ENCODE assay signal across 14 cellular contexts in genomic region chr11:120117991-120118390, GRCh38. TPM values are rescaled to one million over a fixed set of nuclear protein-coding genes. Genes with fewer than 3 reads are reported as not detected.
DNase-seq lines count a peak whose midpoint lies in the region; TF ChIP-seq lines count a peak whose summit lies in the region.
"Had no signal": no experiment of that assay in that cellular context is flagged by ENCODE, and none has a peak within 500 bp of the region (broad histone marks: within the 10 kb centered on the region; RNA-seq: fewer than 3 reads in every experiment).

No MANE protein-coding gene starts in this region.

- H3K9me3 ChIP-seq in endodermal cell (ENCODE audit: control insufficient read depth, low read length) (no peaks in the 10 kb centered on the region), neuronal stem cell (replicated peaks in 1 of 2; ENCODE audit: control insufficient read depth in 2 of 2, insufficient read depth in 1 of 2, low read depth in 1 of 2, low read length in 2 of 2) (no peaks in the 10 kb centered on the region)
- H3K9me3 ChIP-seq: BE2C, Caco-2 had no signal

- H2AK5ac ChIP-seq in neuronal stem cell (ENCODE audit: low read depth, low read length): no peak overlapping the region

- CTCF ChIA-PET in RWPE1 (lab: Yijun Ruan, JAX): interaction anchor here (0.5 to 1.4 kb wide), 3 partner anchors 10 to 736 kb away, joined by 3 to 4 read pairs (median 3); no protein-coding TSS in a partner anchor

- H3K4ac ChIP-seq in neuronal stem cell (ENCODE audit: low read length): peak overlapping the region; percentile 2

- no peak for DNase-seq in RWPE1 (ENCODE audit: low spot score)
- peak; percentile 65 for DNase-seq in endodermal cell
- no peak for DNase-seq in neuronal stem cell (ENCODE audit: low spot score)
- DNase-seq in NCI-H2029 (lab: John Stamatoyannopoulos, UW): no peak
- DNase-seq in stimulated activated CD4-positive, alpha-beta T cell treated with anti-CD3 and anti-CD28 coated beads, Interleukin-15, amount 100 ng/mL, for 24 hours: no peak
- DNase-seq in activated CD4-positive, alpha-beta T cell treated with anti-CD3 and anti-CD28 coated beads for 1 hour: no peak
- DNase-seq: ACHN; BE2C; C1 segment of cervical spinal cord; Caco-2; CD4-positive, CD25-positive, alpha-beta regulatory T cell; HCEC 1CT had no signal

- POLR2A ChIA-PET in RWPE1 (lab: Yijun Ruan, JAX; ENCODE audit: low non-redundant PET): interaction anchor here (0.6 kb wide), 1 partner anchor 16 kb away, joined by 5 read pairs; no protein-coding TSS in a partner anchor

- H3K27me3 Mint-ChIP-seq in endodermal cell (ENCODE audit: insufficient read depth): peaks cover 34% of the 10 kb centered on the region

- H3K36me3 ChIP-seq in endodermal cell (ENCODE audit: control insufficient read depth, insufficient read depth, low read length): no peaks in the 10 kb centered on the region
- no peaks in the 10 kb centered on the region for H3K36me3 ChIP-seq in neuronal stem cell (replicated peaks in 1 of 2; ENCODE audit: control insufficient read depth in 2 of 2, insufficient read depth in 2 of 2, low read length in 2 of 2)
- H3K36me3 ChIP-seq: BE2C had no signal

- peak overlapping the region; percentile 76 for H3K18ac ChIP-seq in neuronal stem cell (ENCODE audit: low read length)

- H3K4me3 ChIP-seq in endodermal cell (ENCODE audit: low read length) (no peak overlapping the region), neuronal stem cell (ENCODE audit: low read length in 2 of 2) (no peak overlapping the region)

- H3K23ac ChIP-seq in neuronal stem cell (ENCODE audit: low read depth, low read length, poor library complexity): no peak overlapping the region

- peaks cover 3% of the 10 kb centered on the region for H3K9me3 Mint-ChIP-seq in endodermal cell
- H3K9me3 Mint-ChIP-seq: CD4-positive, CD25-positive, alpha-beta regulatory T cell had no signal

- H4K8ac ChIP-seq in neuronal stem cell (ENCODE audit: low read depth, low read length): no peak overlapping the region

- H3K4me1 ChIP-seq in endodermal cell (ENCODE audit: control insufficient read depth, insufficient read depth, low read length): no peaks in the 10 kb centered on the region
- peaks cover 3 to 4% of the 10 kb centered on the region in 2 donors for H3K4me1 ChIP-seq in neuronal stem cell (ENCODE audit: control insufficient read depth in 2 of 2, insufficient read depth in 1 of 2, low read depth in 1 of 2, low read length in 2 of 2)
- H3K4me1 ChIP-seq: BE2C had no signal

- H3K4me1 Mint-ChIP-seq in endodermal cell: peaks cover 13% of the 10 kb centered on the region
- H3K4me1 Mint-ChIP-seq: CD4-positive, CD25-positive, alpha-beta regulatory T cell had no signal

- peak overlapping the region; percentile 98 for H3K27ac ChIP-seq in RWPE1
- H3K27ac ChIP-seq in endodermal cell (ENCODE audit: low read depth, low read length): no peak overlapping the region
- H3K27ac ChIP-seq in neuronal stem cell (replicated peaks; ENCODE audit: low read length): no peak overlapping the region
- H3K27ac ChIP-seq: HL-60 had no signal

- H2BK15ac ChIP-seq in neuronal stem cell (ENCODE audit: low read length): no peak overlapping the region

- TF ChIP-seq CTCF in RWPE1 (conservative IDR thresholded peaks at IDR 0.05; ENCODE audit: low read depth): no peak
- TF ChIP-seq CTCF in endodermal cell (conservative IDR thresholded peaks at IDR 0.05): no peak

- no peak overlapping the region for H2BK5ac ChIP-seq in neuronal stem cell (ENCODE audit: low read length)

- H3K4me3 Mint-ChIP-seq in endodermal cell: no peak overlapping the region
- H3K4me3 Mint-ChIP-seq: CD4-positive, CD25-positive, alpha-beta regulatory T cell had no signal

- no peaks in the 10 kb centered on the region for H3K79me1 ChIP-seq in neuronal stem cell (ENCODE audit: low read depth, low read length)

- H2BK12ac ChIP-seq in neuronal stem cell (ENCODE audit: low read length): no peak overlapping the region

- H4K91ac ChIP-seq in neuronal stem cell (ENCODE audit: low read depth, low read length, poor library complexity): no peak overlapping the region

- H3K36me3 Mint-ChIP-seq in endodermal cell (ENCODE audit: low read depth): no peaks in the 10 kb centered on the region
- H3K36me3 Mint-ChIP-seq: CD4-positive, CD25-positive, alpha-beta regulatory T cell had no signal

- H2BK120ac ChIP-seq in neuronal stem cell (ENCODE audit: low read depth, low read length): no peak overlapping the region

- WGBS in endodermal cell (ENCODE audit: insufficient coverage in 1 of 2, insufficient read length in 1 of 2), 2 experiments: 68 to 70% methylated on average over 3 to 9 of the region's 9 CpGs
- no CpG with 5 or more reads among the region's 9 CpGs for WGBS in neuronal stem cell (ENCODE audit: extremely low coverage in 2 of 2, insufficient read length in 2 of 2, insufficient replicate concordance in 1 of 2), 2 donors

- no peak overlapping the region for H3K14ac ChIP-seq in neuronal stem cell (ENCODE audit: low read length)

- no peak overlapping the region for H2AFZ ChIP-seq in neuronal stem cell (ENCODE audit: low read length)

- H3K4me2 ChIP-seq in neuronal stem cell (ENCODE audit: insufficient read depth, low read length, poor library complexity, severe bottlenecking): no peak overlapping the region

- H3K9ac ChIP-seq in endodermal cell (ENCODE audit: extremely low read depth, low read length, poor library complexity, severe bottlenecking) (no peak overlapping the region), neuronal stem cell (ENCODE audit: low read depth, low read length, poor library complexity) (no peak overlapping the region)

- peaks cover 14% of the 10 kb centered on the region for H3K27me3 ChIP-seq in endodermal cell (ENCODE audit: control insufficient read depth, insufficient read depth, low read length, poor library complexity, severe bottlenecking)
- peaks cover 0 to 26% (median 0%) of the 10 kb centered on the region in 3 experiments for H3K27me3 ChIP-seq in neuronal stem cell (ENCODE audit: control insufficient read depth in 3 of 3, insufficient read depth in 3 of 3, low read depth in 1 of 3, low read length in 3 of 3)
- H3K27me3 ChIP-seq: BE2C had no signal

- H3K27ac Mint-ChIP-seq in endodermal cell: no peak overlapping the region
- H3K27ac Mint-ChIP-seq: CD4-positive, CD25-positive, alpha-beta regulatory T cell had no signal

RNA-seq across cellular contexts. Expression of gene TRIM29, which starts 19.9 kb away (rescaled TPM):
- total RNA-seq in endodermal cell: not detected
- not detected for polyA plus RNA-seq in endodermal cell (2013, experiment 1 of 2)
- 0.17 TPM for polyA plus RNA-seq in endodermal cell (2013, experiment 2 of 2)
- 0.03 TPM for polyA plus RNA-seq in neuronal stem cell (2013, experiment 1 of 2)
- polyA plus RNA-seq in neuronal stem cell (2013, experiment 2 of 2): not detected
- total RNA-seq: CD4-positive, CD25-positive, alpha-beta regulatory T cell; HT1080 had no signal
- polyA plus RNA-seq: CD4-positive, CD25-positive, alpha-beta regulatory T cell had no signal
